In genomic region chr5:18761801-18762200, GRCh38 we compare ENCODE assay signal across 9 cellular contexts.
DNase-seq lines count a peak whose midpoint lies in the region; ATAC-seq and TF ChIP-seq lines count a peak whose summit lies in the region.
"Had no signal": no experiment of that assay in that cellular context is flagged by ENCODE, and none has a peak within 500 bp of the region (broad histone marks: within the 10 kb centered on the region; RNA-seq: fewer than 3 reads in every experiment).

No MANE protein-coding gene starts in this region.

- no peaks in the 10 kb centered on the region for H3K36me3 ChIP-seq in H7 (replicated peaks; ENCODE audit: control insufficient read depth, insufficient read depth, low read length)

- no peak overlapping the region for H3K4me3 ChIP-seq in H7 (ENCODE audit: insufficient read depth, low read depth, low read length)

- DNase-seq in COLO829 (ENCODE audit: low spot score) = peak; percentile 19
- DNase-seq in RWPE1 (ENCODE audit: low spot score) = peak; percentile 10
- no peak for DNase-seq in NCI-H146 (lab: John Stamatoyannopoulos, UW)
- DNase-seq in left ventricle myocardium superior = no peak
- DNase-seq in NCI-H2196 treated with DMSO at 0.1 percent for 48 hours (lab: John Stamatoyannopoulos, UW; ENCODE audit: unreplicated experiment) = no peak
- no peak for DNase-seq in H7
- DNase-seq: NCI-H1694 treated with DMSO at 0.1 percent for 48 hours had no signal

- TF ChIP-seq CTCF in RWPE1 (conservative IDR thresholded peaks at IDR 0.05; ENCODE audit: low read depth) = no peak

- H3K27ac ChIP-seq in RWPE1 = no peak overlapping the region

- peak; percentile 66 for ATAC-seq in GM19372 (IDR thresholded peaks at IDR 0.05; ENCODE audit: low read depth, unreplicated experiment)
- peak; percentile 79 for ATAC-seq in HG03066 (IDR thresholded peaks at IDR 0.05; ENCODE audit: low read depth, unreplicated experiment)
- ATAC-seq in left ventricle myocardium superior = no peak

- H3K27me3 ChIP-seq in H7 (ENCODE audit: control insufficient read depth, insufficient read depth, low read length) = no peaks in the 10 kb centered on the region

- intact Hi-C loops in left ventricle myocardium superior (cut with micrococcal nuclease) = no loop called here

- POLR2A ChIA-PET in RWPE1 (lab: Yijun Ruan, JAX; ENCODE audit: low non-redundant PET) = no interaction called here

- CTCF ChIA-PET in RWPE1 (lab: Yijun Ruan, JAX) = no interaction called here

Comparison
In these comparisons a context has a peak if more than half of its experiments do, and no peak if none do; other contexts are left out.
1. DNase-seq: peak in COLO829 (single experiment) and RWPE1 (single experiment); none in NCI-H146 (single experiment), left ventricle myocardium superior (single experiment), NCI-H2196 treated with DMSO at 0.1 percent for 48 hours (single experiment) and H7 (single experiment).